ENCODE assay signal across 9 cellular contexts in genomic region chr12:51592034-51592705, GRCh38. TPM values are rescaled to one million over a fixed set of nuclear protein-coding genes. Genes with fewer than 3 reads are reported as not detected.
DNase-seq lines count a peak whose midpoint lies in the region; ATAC-seq and TF ChIP-seq lines count a peak whose summit lies in the region.
"Had no signal": no experiment of that assay in that cellular context is flagged by ENCODE, and none has a peak within 500 bp of the region (broad histone marks: within the 10 kb centered on the region; RNA-seq: fewer than 3 reads in every experiment).

No MANE protein-coding gene starts in this region.

- in situ Hi-C loops in brain microvascular endothelial cell (cut with HindIII; ENCODE audit: low pct_ligation_motif_present, low sequenced_read_pairs), result no loop called here

- H3K4me3 ChIP-seq in CD8-positive, alpha-beta memory T cell (ENCODE audit: low read length), result no peak overlapping the region
- H3K4me3 ChIP-seq in HUES64 (ENCODE audit: low read length), result peak overlapping the region; percentile 91
- H3K4me3 ChIP-seq in brain microvascular endothelial cell (ENCODE audit: low read depth, low read length), result peak overlapping the region; percentile 29

- H3K4me1 ChIP-seq in CD8-positive, alpha-beta memory T cell (ENCODE audit: insufficient read depth, low read length), result peaks cover 10% of the 10 kb centered on the region
- H3K4me1 ChIP-seq in HUES64 (ENCODE audit: insufficient read depth, low read length), result no peaks in the 10 kb centered on the region; the same call in 1 of the 2 replicates

- POLR2A ChIA-PET in CD8-positive, alpha-beta memory T cell (lab: Charles Lee), result no interaction called here
- POLR2A ChIA-PET in naive thymus-derived CD8-positive, alpha-beta T cell (lab: Charles Lee), result no interaction called here

- no peaks in the 10 kb centered on the region for H3K9me3 Mint-ChIP-seq in CD8-positive, alpha-beta memory T cell
- no peaks in the 10 kb centered on the region for H3K9me3 Mint-ChIP-seq in naive thymus-derived CD8-positive, alpha-beta T cell

- ATAC-seq in naive thymus-derived CD8-positive, alpha-beta T cell, result no peak
- ATAC-seq in HG03442 (IDR thresholded peaks at IDR 0.05; ENCODE audit: unreplicated experiment), result no peak

- CTCF ChIA-PET in CD8-positive, alpha-beta memory T cell (lab: Charles Lee), result interaction anchor here (0.8 kb wide), 1 partner anchor 20 kb away, joined by 3 read pairs; no protein-coding TSS in a partner anchor

- H3K27ac ChIP-seq in CD8-positive, alpha-beta memory T cell (ENCODE audit: low read depth, low read length), result no peak overlapping the region
- H3K27ac ChIP-seq in HUES64 (ENCODE audit: low read depth, low read length), result no peak overlapping the region
- no peak overlapping the region for H3K27ac ChIP-seq in brain microvascular endothelial cell
- no peak overlapping the region for H3K27ac ChIP-seq in substantia nigra (ENCODE audit: low read depth, low read length, poor library complexity, severe bottlenecking)
- H3K27ac ChIP-seq: heart left ventricle had no signal

- H3K4me3 Mint-ChIP-seq in CD8-positive, alpha-beta memory T cell, result peak overlapping the region; percentile 50 to 83 (median 76)
- H3K4me3 Mint-ChIP-seq in naive thymus-derived CD8-positive, alpha-beta T cell, result peak overlapping the region; percentile 54 to 89 (median 79)

- H3K36me3 ChIP-seq in CD8-positive, alpha-beta memory T cell (ENCODE audit: insufficient read depth, low read length), result no peaks in the 10 kb centered on the region
- H3K36me3 ChIP-seq in HUES64 (ENCODE audit: insufficient read depth, low read length), result no peaks in the 10 kb centered on the region
- no peaks in the 10 kb centered on the region for H3K36me3 ChIP-seq in brain microvascular endothelial cell (replicated peaks)
- H3K36me3 ChIP-seq: heart left ventricle had no signal

- peak overlapping the region in 2 of 8 donors; percentile 39 to 82 for H3K27ac Mint-ChIP-seq in CD8-positive, alpha-beta memory T cell
- peak overlapping the region in 1 of 10 donors; percentile 83 for H3K27ac Mint-ChIP-seq in naive thymus-derived CD8-positive, alpha-beta T cell

- peaks cover 12 to 60% of the 10 kb centered on the region in 2 donors for H3K27me3 Mint-ChIP-seq in CD8-positive, alpha-beta memory T cell
- H3K27me3 Mint-ChIP-seq in naive thymus-derived CD8-positive, alpha-beta T cell, result peaks cover 14 to 64% (median 29%) of the 10 kb centered on the region in 5 donors

- H3K9me3 ChIP-seq in CD8-positive, alpha-beta memory T cell (ENCODE audit: low read length), result no peaks in the 10 kb centered on the region
- no peaks in the 10 kb centered on the region for H3K9me3 ChIP-seq in HUES64 (ENCODE audit: insufficient read depth, low read depth, low read length)
- H3K9me3 ChIP-seq: heart left ventricle had no signal

- H3K36me3 Mint-ChIP-seq in CD8-positive, alpha-beta memory T cell, result peaks cover 0 to 4% (median 0%) of the 10 kb centered on the region in 3 donors
- no peaks in the 10 kb centered on the region for H3K36me3 Mint-ChIP-seq in naive thymus-derived CD8-positive, alpha-beta T cell

- peaks cover 3% of the 10 kb centered on the region for H3K27me3 ChIP-seq in CD8-positive, alpha-beta memory T cell (ENCODE audit: insufficient read depth, low read length, poor library complexity, severe bottlenecking)
- H3K27me3 ChIP-seq in HUES64 (ENCODE audit: insufficient read depth, low read length), result peaks cover 15% of the 10 kb centered on the region
- H3K27me3 ChIP-seq in brain microvascular endothelial cell (replicated peaks), result peaks cover 17% of the 10 kb centered on the region

- no peak for TF ChIP-seq CTCF in brain microvascular endothelial cell (IDR thresholded peaks at IDR 0.05; ENCODE audit: low read depth, low read length, missing control alignments)

- DNase-seq in CD8-positive, alpha-beta memory T cell, result no peak
- DNase-seq in brain microvascular endothelial cell (no peak), mesenteric fat pad (ENCODE audit: low spot score) (no peak), substantia nigra (lab: John Stamatoyannopoulos, UW) (no peak), DMS53 treated with DMSO at 0.1 percent for 48 hours (lab: John Stamatoyannopoulos, UW; ENCODE audit: unreplicated experiment) (no peak)
- DNase-seq in naive thymus-derived CD8-positive, alpha-beta T cell, result no peak
- DNase-seq: heart left ventricle had no signal

- WGBS in HUES64, result 3% methylated on average over 9 of the region's 11 CpGs

- peaks cover 16 to 24% (median 23%) of the 10 kb centered on the region in 3 donors for H3K4me1 Mint-ChIP-seq in CD8-positive, alpha-beta memory T cell
- H3K4me1 Mint-ChIP-seq in naive thymus-derived CD8-positive, alpha-beta T cell, result peaks cover 17 to 26% (median 22%) of the 10 kb centered on the region in 4 donors

- no peak overlapping the region for H3K9ac ChIP-seq in HUES64 (ENCODE audit: low read depth, low read length)

RNA-seq across cellular contexts. Expression of gene SCN8A, which starts 1.1 kb away (rescaled TPM):
- total RNA-seq in CD8-positive, alpha-beta memory T cell, result 1 to 10 TPM in 1 of 2 experiments, under 1 TPM in 1; 0.66 to 1.1 TPM
- 0.83 TPM for polyA plus RNA-seq in CD8-positive, alpha-beta memory T cell
- polyA plus RNA-seq in HUES64 (2013, experiment 1 of 2), result 4.5 TPM
- polyA plus RNA-seq in HUES64 (2013, experiment 2 of 2), result 5.6 TPM
- total RNA-seq in naive thymus-derived CD8-positive, alpha-beta T cell, result 1 to 10 TPM; 1.1 to 1.8 TPM
- polyA plus RNA-seq in naive thymus-derived CD8-positive, alpha-beta T cell, result under 1 TPM; 0.07 to 0.42 (median 0.22) TPM
- 1.2 TPM for total RNA-seq in mesenteric fat pad
